Comparison of ENCODE assay signal across 9 cellular contexts in genomic region chr9:2623866-2624682, GRCh38. TPM values are rescaled to one million over a fixed set of nuclear protein-coding genes. Genes with fewer than 3 reads are reported as not detected.
DNase-seq lines count a peak whose midpoint lies in the region; ATAC-seq, FAIRE-seq and TF ChIP-seq lines count a peak whose summit lies in the region.
"Had no signal": no experiment of that assay in that cellular context is flagged by ENCODE, and none has a peak within 500 bp of the region (broad histone marks: within the 10 kb centered on the region; RNA-seq: fewer than 3 reads in every experiment).

No MANE protein-coding gene starts in this region.

- POLR2A ChIA-PET in activated CD4-positive, alpha-beta memory T cell treated with anti-CD3 and anti-CD28 coated beads, Interleukin-2, amount 10 ng/mL, durations not matched to agents 7 days and 5 days (lab: Charles Lee) = interaction anchor here (1.5 kb wide), 1 partner anchor 18 kb away, joined by 4 read pairs; no protein-coding TSS in a partner anchor
- POLR2A ChIA-PET in activated CD4-positive, alpha-beta memory T cell treated with anti-CD3 and anti-CD28 coated beads for 36 hours (lab: Charles Lee) = no interaction called here

- H2AFZ ChIP-seq in astrocyte (ENCODE audit: low read depth, low read length) = no peak overlapping the region
- no peak overlapping the region for H2AFZ ChIP-seq in MM.1S (ENCODE audit: low read length)

- H3K4me1 ChIP-seq in astrocyte (ENCODE audit: insufficient read depth, low read length) (peaks cover 8% of the 10 kb centered on the region), left lung (peaks cover 0 to 28% of the 10 kb centered on the region in 2 donors), stomach (peaks cover 6 to 60% (median 31%) of the 10 kb centered on the region in 4 donors), MM.1S (ENCODE audit: low read length) (0 out of 2 replicates have a peak, but pooled peaks cover 4% of the 10 kb centered on the region)

- peak overlapping the region; percentile 77 for H3K4me3 Mint-ChIP-seq in activated CD4-positive, alpha-beta memory T cell treated with anti-CD3 and anti-CD28 coated beads, Interleukin-2, amount 10 ng/mL, durations not matched to agents 7 days and 5 days
- no peak overlapping the region for H3K4me3 Mint-ChIP-seq in activated CD4-positive, alpha-beta memory T cell treated with anti-CD3 and anti-CD28 coated beads for 36 hours
- peak overlapping the region; percentile 95 for H3K4me3 Mint-ChIP-seq in astrocyte (ENCODE audit: unreplicated experiment)

- peaks cover 24% of the 10 kb centered on the region for H3K27me3 ChIP-seq in astrocyte (ENCODE audit: insufficient read depth, low read length)
- H3K27me3 ChIP-seq in left lung = peaks cover 4 to 62% of the 10 kb centered on the region in 2 donors
- peaks cover 0 to 40% (median 11%) of the 10 kb centered on the region in 3 donors for H3K27me3 ChIP-seq in stomach
- no peaks in the 10 kb centered on the region for H3K27me3 ChIP-seq in MM.1S (replicated peaks; ENCODE audit: insufficient read depth, low read length)

- H3K9me3 ChIP-seq in astrocyte (ENCODE audit: insufficient read depth, low read depth, low read length) (no peaks in the 10 kb centered on the region), left lung (no peaks in the 10 kb centered on the region), stomach (no peaks in the 10 kb centered on the region), MM.1S (replicated peaks; ENCODE audit: insufficient read depth, low read length) (no peaks in the 10 kb centered on the region)

- no peak for DNase-seq in activated CD4-positive, alpha-beta memory T cell treated with anti-CD3 and anti-CD28 coated beads, Interleukin-2, amount 10 ng/mL, durations not matched to agents 7 days and 5 days
- DNase-seq in activated CD4-positive, alpha-beta memory T cell treated with anti-CD3 and anti-CD28 coated beads for 36 hours = no peak
- DNase-seq in astrocyte (ENCODE audit: low read depth) = no peak
- no peak for DNase-seq in left lung
- DNase-seq in stomach = no peak
- no peak for DNase-seq in Ammon's horn (ENCODE audit: low spot score)
- DNase-seq in MM.1S = no peak
- DNase-seq in NCI-H2171 (lab: John Stamatoyannopoulos, UW) = no peak
- DNase-seq: NCI-H1436 had no signal

- TF ChIP-seq EP300 in stomach (IDR thresholded peaks at IDR 0.05) = no peak

- H3K4me2 ChIP-seq in astrocyte (ENCODE audit: low read length) (peak overlapping the region; percentile 90), MM.1S (ENCODE audit: low read depth, low read length) (no peak overlapping the region)

- H3K4me1 Mint-ChIP-seq in activated CD4-positive, alpha-beta memory T cell treated with anti-CD3 and anti-CD28 coated beads, Interleukin-2, amount 10 ng/mL, durations not matched to agents 7 days and 5 days = peaks cover 26% of the 10 kb centered on the region
- H3K4me1 Mint-ChIP-seq in activated CD4-positive, alpha-beta memory T cell treated with anti-CD3 and anti-CD28 coated beads for 36 hours (ENCODE audit: low read depth) = peaks cover 14% of the 10 kb centered on the region
- peaks cover 20% of the 10 kb centered on the region for H3K4me1 Mint-ChIP-seq in astrocyte (ENCODE audit: low read depth, unreplicated experiment)

- no peak for FAIRE-seq in astrocyte (lab: Jason Lieb, UNC)

- peaks cover 18% of the 10 kb centered on the region for H3K36me3 Mint-ChIP-seq in activated CD4-positive, alpha-beta memory T cell treated with anti-CD3 and anti-CD28 coated beads, Interleukin-2, amount 10 ng/mL, durations not matched to agents 7 days and 5 days (ENCODE audit: low read depth)
- peaks cover 1% of the 10 kb centered on the region for H3K36me3 Mint-ChIP-seq in activated CD4-positive, alpha-beta memory T cell treated with anti-CD3 and anti-CD28 coated beads for 36 hours
- H3K36me3 Mint-ChIP-seq in astrocyte (ENCODE audit: low read depth, unreplicated experiment) = peaks cover 7% of the 10 kb centered on the region

- TF ChIP-seq CTCF in astrocyte (IDR thresholded peaks at IDR 0.05; ENCODE audit: insufficient read depth, low read depth, low read length) = no peak
- no peak for TF ChIP-seq CTCF in left lung (IDR thresholded peaks at IDR 0.05)
- no peak for TF ChIP-seq CTCF in stomach (IDR thresholded peaks at IDR 0.05)
- TF ChIP-seq CTCF in MM.1S (IDR thresholded peaks at IDR 0.05; ENCODE audit: low read length) = no peak

- intact Hi-C loops in activated CD4-positive, alpha-beta memory T cell treated with anti-CD3 and anti-CD28 coated beads for 36 hours (cut with micrococcal nuclease) = loop anchor here (5.0 to 10.0 kb wide), 2 partner anchors 101 to 467 kb away; no protein-coding TSS in a partner anchor
- intact Hi-C loops in left lung (cut with DNase I) (no loop called here), stomach (cut with DNase I; ENCODE audit: low total_unique reads) (no loop called here)

- H3K27ac ChIP-seq in astrocyte (ENCODE audit: low read depth, low read length) (no peak overlapping the region), left lung (peak overlapping the region; percentile 76 to 86), stomach (peak overlapping the region; percentile 80 to 91 (median 85)), MM.1S (ENCODE audit: low read length) (no peak overlapping the region)

- H3F3A ChIP-seq in MM.1S (ENCODE audit: insufficient read depth, low read length) = no peaks in the 10 kb centered on the region

- no peak for ATAC-seq in left lung

- H3K36me3 ChIP-seq in astrocyte (ENCODE audit: insufficient read depth, low read length) (no peaks in the 10 kb centered on the region), left lung (no peaks in the 10 kb centered on the region), stomach (no peaks in the 10 kb centered on the region), MM.1S (replicated peaks; ENCODE audit: insufficient read depth, low read length) (no peaks in the 10 kb centered on the region)

- no peaks in the 10 kb centered on the region for H3K9me3 Mint-ChIP-seq in activated CD4-positive, alpha-beta memory T cell treated with anti-CD3 and anti-CD28 coated beads, Interleukin-2, amount 10 ng/mL, durations not matched to agents 7 days and 5 days
- H3K9me3 Mint-ChIP-seq in activated CD4-positive, alpha-beta memory T cell treated with anti-CD3 and anti-CD28 coated beads for 36 hours = no peaks in the 10 kb centered on the region
- no peaks in the 10 kb centered on the region for H3K9me3 Mint-ChIP-seq in astrocyte (ENCODE audit: unreplicated experiment)

- no peak overlapping the region for H3K27ac Mint-ChIP-seq in activated CD4-positive, alpha-beta memory T cell treated with anti-CD3 and anti-CD28 coated beads, Interleukin-2, amount 10 ng/mL, durations not matched to agents 7 days and 5 days
- no peak overlapping the region for H3K27ac Mint-ChIP-seq in activated CD4-positive, alpha-beta memory T cell treated with anti-CD3 and anti-CD28 coated beads for 36 hours
- H3K27ac Mint-ChIP-seq in astrocyte (ENCODE audit: unreplicated experiment) = peak overlapping the region; percentile 78

- H3K4me3 ChIP-seq in astrocyte (ENCODE audit: insufficient read depth, low read depth, low read length) (no peak overlapping the region), left lung (peak overlapping the region in 1 of 2 donors; percentile 70), stomach (peak overlapping the region; percentile 78 to 85 (median 84)), MM.1S (ENCODE audit: low read length) (no peak overlapping the region)

- 39 to 51% (median 41%) methylated on average over 5 of the region's 5 CpGs for WGBS in stomach, 5 donors

- no peaks in the 10 kb centered on the region for H3K9me2 ChIP-seq in MM.1S (replicated peaks; ENCODE audit: insufficient read depth, low read length)

- no peak for TF ChIP-seq POLR2A in stomach (IDR thresholded peaks at IDR 0.05)

- H3K9ac ChIP-seq in astrocyte (ENCODE audit: low read length) (no peak overlapping the region), MM.1S (ENCODE audit: low read length) (no peak overlapping the region)

- H4K20me1 ChIP-seq in astrocyte (ENCODE audit: insufficient read depth, low read length) (no peaks in the 10 kb centered on the region), MM.1S (ENCODE audit: insufficient read depth, low read length) (no peaks in the 10 kb centered on the region)

- H3K79me2 ChIP-seq in astrocyte (ENCODE audit: insufficient read depth, low read length) (peaks cover 3% of the 10 kb centered on the region), MM.1S (ENCODE audit: low read length) (no peaks in the 10 kb centered on the region)

- H3K27me3 Mint-ChIP-seq in activated CD4-positive, alpha-beta memory T cell treated with anti-CD3 and anti-CD28 coated beads, Interleukin-2, amount 10 ng/mL, durations not matched to agents 7 days and 5 days = peaks cover 51% of the 10 kb centered on the region
- peaks cover 52% of the 10 kb centered on the region for H3K27me3 Mint-ChIP-seq in activated CD4-positive, alpha-beta memory T cell treated with anti-CD3 and anti-CD28 coated beads for 36 hours
- peaks cover 5% of the 10 kb centered on the region for H3K27me3 Mint-ChIP-seq in astrocyte (ENCODE audit: low read depth, unreplicated experiment)

- CTCF ChIA-PET in activated CD4-positive, alpha-beta memory T cell treated with anti-CD3 and anti-CD28 coated beads, Interleukin-2, amount 10 ng/mL, durations not matched to agents 7 days and 5 days (lab: Charles Lee) = no interaction called here
- CTCF ChIA-PET in activated CD4-positive, alpha-beta memory T cell treated with anti-CD3 and anti-CD28 coated beads for 36 hours (lab: Charles Lee) = no interaction called here

RNA-seq across cellular contexts. Expression of gene VLDLR, which starts 2.5 kb away (rescaled TPM):
- total RNA-seq in activated CD4-positive, alpha-beta memory T cell treated with anti-CD3 and anti-CD28 coated beads, Interleukin-2, amount 10 ng/mL, durations not matched to agents 7 days and 5 days = 10 to 100 TPM; 17.3 to 17.5 TPM
- total RNA-seq in activated CD4-positive, alpha-beta memory T cell treated with anti-CD3 and anti-CD28 coated beads for 36 hours = 10 to 100 TPM in 1 of 2 experiments, 1 to 10 TPM in 1; 8.8 to 10.3 TPM
- 52.3 and 63.2 TPM in 2 replicates for total RNA-seq in astrocyte
- total RNA-seq in left lung = 10 to 100 TPM; 19.8 to 20.8 TPM
- 100 to 1,000 TPM in 1 of 5 donors, 10 to 100 TPM in 2, 1 to 10 TPM in 2; 3.2 to 110 (median 21.3) TPM for total RNA-seq in stomach
- polyA plus RNA-seq in stomach = 1 to 10 TPM; 2.1 to 7.0 (median 2.8) TPM

Comparison
In these comparisons a context has a peak if more than half of its experiments do, and no peak if none do; other contexts are left out.
1. H3K27ac ChIP-seq: peak in left lung (2 of 2) and stomach (5 of 5); none in astrocyte (single experiment) and MM.1S (single experiment).
2. H3K4me3 ChIP-seq: peak in stomach (4 of 4); none in astrocyte (single experiment) and MM.1S (single experiment).